15 cellular contexts compared by ENCODE assay signal in genomic region chr17:71535311-71535710, GRCh38.
DNase-seq lines count a peak whose midpoint lies in the region; ATAC-seq, FAIRE-seq and TF ChIP-seq lines count a peak whose summit lies in the region.
"Had no signal": no experiment of that assay in that cellular context is flagged by ENCODE, and none has a peak within 500 bp of the region (broad histone marks: within the 10 kb centered on the region; RNA-seq: fewer than 3 reads in every experiment).

No MANE protein-coding gene starts in this region.

- peak overlapping the region; percentile 63 for H2AFZ ChIP-seq in mammary epithelial cell (ENCODE audit: low read depth, low read length)
- H2AFZ ChIP-seq: GM23338 had no signal

- ATAC-seq in esophagus mucosa: peak; percentile 72
- ATAC-seq in GM18873 (IDR thresholded peaks at IDR 0.05; ENCODE audit: low FRiP score, unreplicated experiment): no peak
- ATAC-seq: GM23338 had no signal

- peak overlapping the region; percentile 13 for H3K4me2 ChIP-seq in mammary epithelial cell (ENCODE audit: insufficient read depth, low read depth, low read length)
- H3K4me2 ChIP-seq: GM23338 had no signal

- intact Hi-C loops in mammary epithelial cell (cut with micrococcal nuclease): no loop called here

- peak; percentile 17 for FAIRE-seq in urothelium cell line (lab: Jason Lieb, UNC)
- FAIRE-seq: G401.6, GM12891 had no signal

- TF ChIP-seq CTCF in mammary epithelial cell (conservative IDR thresholded peaks at IDR 0.05 in 1 of 2, IDR thresholded peaks at IDR 0.05 in 1 of 2; ENCODE audit: extremely low read depth in 1 of 2, insufficient read depth in 1 of 2, low read depth in 1 of 2, low read length in 2 of 2): no peak

- H4K20me1 ChIP-seq in mammary epithelial cell (ENCODE audit: insufficient read depth, low read length): no peaks in the 10 kb centered on the region

- H3K36me3 ChIP-seq in mammary epithelial cell (ENCODE audit: insufficient read depth, low read length): no peaks in the 10 kb centered on the region

- peak overlapping the region; percentile 32 for H3K27ac ChIP-seq in mammary epithelial cell (ENCODE audit: insufficient read depth, low read depth, low read length)

- in situ Hi-C loops in G401 (cut with HindIII; ENCODE audit: low sequenced_read_pairs): no loop called here
- in situ Hi-C loops in mammary epithelial cell (cut with MboI; ENCODE audit: low sequenced_read_pairs in 2 of 2): no loop called here

- BruUV-seq in mammary epithelial cell (replicated peaks; lab: Mats Ljungman, UMichigan): no TSS peak

- H3K79me2 ChIP-seq in mammary epithelial cell (ENCODE audit: insufficient read depth, low read length): no peaks in the 10 kb centered on the region

- dilution Hi-C loops in mammary epithelial cell (cut with HindIII; ENCODE audit: low sequenced_read_pairs): no loop called here

- H3K4me3 ChIP-seq in mammary epithelial cell (replicated peaks in 1 of 3; ENCODE audit: insufficient read depth in 1 of 3, low read depth in 2 of 3, low read length in 3 of 3): no peak overlapping the region
- H3K4me3 ChIP-seq: GM23338 had no signal

- no peaks in the 10 kb centered on the region for H3K27me3 ChIP-seq in mammary epithelial cell (ENCODE audit: insufficient read depth, low read length)

- no peaks in the 10 kb centered on the region for H3K9me3 ChIP-seq in mammary epithelial cell (replicated peaks; ENCODE audit: insufficient read depth, low read length)

- 5% methylated on average over 3 of the region's 3 CpGs for WGBS in mammary epithelial cell (ENCODE audit: low coverage, missing lambda C conversion rate)

- CTCF ChIA-PET in mammary epithelial cell (lab: Charles Lee; ENCODE audit: low non-redundant PET): no interaction called here

- no peak overlapping the region for H3K9ac ChIP-seq in mammary epithelial cell (ENCODE audit: insufficient read depth, low read length)

- DNase-seq in G401 (ENCODE audit: low spot score): peak; percentile 3
- peak; percentile 44 for DNase-seq in mammary epithelial cell
- DNase-seq in urothelium cell line (ENCODE audit: low spot score): peak; percentile 20
- DNase-seq in NCI-H2196 (lab: John Stamatoyannopoulos, UW; ENCODE audit: unreplicated experiment): no peak
- DNase-seq in inferior parietal cortex (ENCODE audit: extremely low spot score): no peak
- DNase-seq: ACHN; C1 segment of cervical spinal cord; CD4-positive, alpha-beta T cell; DMS79; H9 had no signal

- peaks cover 23% of the 10 kb centered on the region for H3K4me1 ChIP-seq in mammary epithelial cell (ENCODE audit: insufficient read depth, low read length)

Comparison
In these comparisons a context has a peak if more than half of its experiments do, and no peak if none do; other contexts are left out.
1. DNase-seq: peak in G401 (single experiment), mammary epithelial cell (single experiment) and urothelium cell line (single experiment); none in NCI-H2196 (single experiment) and inferior parietal cortex (single experiment).